24 cellular contexts compared by ENCODE assay signal in genomic region chr5:28947865-28948264, GRCh38.
DNase-seq lines count a peak whose midpoint lies in the region; ATAC-seq, FAIRE-seq and TF ChIP-seq lines count a peak whose summit lies in the region.
"Had no signal": no experiment of that assay in that cellular context is flagged by ENCODE, and none has a peak within 500 bp of the region (broad histone marks: within the 10 kb centered on the region; RNA-seq: fewer than 3 reads in every experiment).

No MANE protein-coding gene starts in this region.

- POLR2A ChIA-PET in HepG2 (lab: Yijun Ruan, JAX) = no interaction called here

- CTCF ChIA-PET in HepG2 (lab: Yijun Ruan, JAX; ENCODE audit: low intra/inter-chr PET ratio, low total read pairs) = no interaction called here

- no peak for TF ChIP-seq POLR2A in HepG2 (IDR thresholded peaks at IDR 0.05; ENCODE audit: insufficient read depth in 1 of 2, low read depth in 2 of 2, low read length in 2 of 2)
- TF ChIP-seq POLR2A in right lobe of liver (IDR thresholded peaks at IDR 0.05) = no peak

- no peaks in the 10 kb centered on the region for H3K79me2 ChIP-seq in HepG2 (ENCODE audit: insufficient read depth, low read length)
- no peaks in the 10 kb centered on the region for H3K79me2 ChIP-seq in SU-DHL-6 (ENCODE audit: insufficient read depth, low read length)

- no peaks in the 10 kb centered on the region for H4K20me1 ChIP-seq in HepG2 (ENCODE audit: insufficient read depth, low read length)
- H4K20me1 ChIP-seq in SU-DHL-6 (ENCODE audit: low read depth, low read length) = no peaks in the 10 kb centered on the region
- H4K20me1 ChIP-seq: BLaER1 had no signal

- intact Hi-C loops in HepG2 (cut with micrococcal nuclease; ENCODE audit: unreplicated experiment) (no loop called here), right lobe of liver (cut with DNase I) (no loop called here)

- H3K4me2 ChIP-seq in HepG2 (ENCODE audit: low read depth, low read length) (no peak overlapping the region), SU-DHL-6 (ENCODE audit: low read depth, low read length, poor library complexity, severe bottlenecking) (no peak overlapping the region)
- H3K4me2 ChIP-seq: BLaER1 had no signal

- H3K4me1 ChIP-seq in HepG2 (ENCODE audit: insufficient read depth, low read length) = no peaks in the 10 kb centered on the region
- H3K4me1 ChIP-seq in right lobe of liver = no peaks in the 10 kb centered on the region
- H3K4me1 ChIP-seq: BE2C, BLaER1 had no signal

- H3K9ac ChIP-seq in HepG2 (ENCODE audit: insufficient read depth, low read depth, low read length) (no peak overlapping the region), SU-DHL-6 (ENCODE audit: low read length) (no peak overlapping the region)
- H3K9ac ChIP-seq: BLaER1 had no signal

- H3K9me2 ChIP-seq in SU-DHL-6 (replicated peaks; ENCODE audit: insufficient read depth, low read length) = no peaks in the 10 kb centered on the region

- no peaks in the 10 kb centered on the region for H3F3A ChIP-seq in SU-DHL-6 (ENCODE audit: insufficient read depth)

- H3K27ac ChIP-seq in HepG2 (ENCODE audit: extremely low read length, insufficient read depth, low read length) (no peak overlapping the region), right lobe of liver (no peak overlapping the region), SU-DHL-6 (ENCODE audit: low read depth, low read length) (no peak overlapping the region)
- H3K27ac ChIP-seq: 22Rv1, BLaER1 had no signal

- in situ Hi-C loops in HepG2 (cut with HindIII; ENCODE audit: extremely low pct_ligation_motif_present, low pct_unique_long_range_greater_than_20kb) = no loop called here

- H3K27me3 ChIP-seq in HepG2 (ENCODE audit: control insufficient read depth in 1 of 2, insufficient read depth in 2 of 2, low read length in 2 of 2) (no peaks in the 10 kb centered on the region), right lobe of liver (no peaks in the 10 kb centered on the region), SU-DHL-6 (ENCODE audit: low read length) (no peaks in the 10 kb centered on the region)
- H3K27me3 ChIP-seq: BE2C, BLaER1 had no signal

- TF ChIP-seq EP300 in HepG2 (IDR thresholded peaks at IDR 0.05; ENCODE audit: low read depth in 2 of 2, low read length in 2 of 2) = no peak
- TF ChIP-seq EP300 in HepG2 (CRISPR knock-in tag; IDR thresholded peaks at IDR 0.05; ENCODE audit: borderline replicate concordance) = no peak

- WGBS in HepG2 (ENCODE audit: low lambda C conversion rate) = 4% methylated on average over 2 of the region's 2 CpGs
- WGBS in right lobe of liver (ENCODE audit: insufficient coverage, low coverage, low lambda C conversion rate, missing lambda C conversion rate) = 46% methylated on average over 2 of the region's 2 CpGs

- no peak for TF ChIP-seq RAD21 in HepG2 (CRISPR knock-in tag; IDR thresholded peaks at IDR 0.05)

- BruUV-seq in HepG2 (replicated peaks; lab: Mats Ljungman, UMichigan) = no TSS peak

- DNase-seq in HepG2 (ENCODE audit: low spot score) (no peak), right lobe of liver (no peak), OCI-M2 (lab: John Stamatoyannopoulos, UW; ENCODE audit: unreplicated experiment) (no peak), ecto neural progenitor cell (ENCODE audit: low spot score) (no peak)
- DNase-seq: ACHN; BE2C; C1 segment of cervical spinal cord; CD4-positive, alpha-beta memory T cell; CD4-positive, CD25-positive, alpha-beta regulatory T cell; CD8-positive, alpha-beta memory T cell; COR-L47; DMS 273 treated with DMSO at 0.1 percent for 48 hours; DMS153; DMS53; DMS79; DND-41; EL; GDM1 had no signal

- H2AFZ ChIP-seq in HepG2 (ENCODE audit: low read length) (no peak overlapping the region), SU-DHL-6 (ENCODE audit: low read depth, low read length, severe bottlenecking) (peak overlapping the region; percentile 51)

- FAIRE-seq in HepG2 (lab: Jason Lieb, UNC) = no peak
- FAIRE-seq: GM12878, GM12892, GM18507 had no signal

- ATAC-seq in HepG2 = no peak
- ATAC-seq in right lobe of liver = no peak
- ATAC-seq: GM12878 had no signal

- H3K9me3 ChIP-seq in HepG2 (ENCODE audit: low read length) (no peaks in the 10 kb centered on the region), right lobe of liver (no peaks in the 10 kb centered on the region), SU-DHL-6 (ENCODE audit: insufficient read depth, low read length) (no peaks in the 10 kb centered on the region)
- H3K9me3 ChIP-seq: BE2C, BLaER1 had no signal

- H3K4me3 ChIP-seq in HepG2 (replicated peaks in 1 of 3; ENCODE audit: insufficient read depth in 1 of 3, low read depth in 2 of 3, low read length in 3 of 3) (no peak overlapping the region), right lobe of liver (no peak overlapping the region), SU-DHL-6 (ENCODE audit: insufficient read depth, low read length, poor library complexity, severe bottlenecking) (no peak overlapping the region)
- H3K4me3 ChIP-seq: BLaER1, GM12878 had no signal

- H3K36me3 ChIP-seq in HepG2 (replicated peaks in 1 of 2; ENCODE audit: control insufficient read depth in 1 of 2, insufficient read depth in 2 of 2, low read length in 2 of 2) (no peaks in the 10 kb centered on the region), right lobe of liver (no peaks in the 10 kb centered on the region), SU-DHL-6 (ENCODE audit: low read length) (no peaks in the 10 kb centered on the region)
- H3K36me3 ChIP-seq: BE2C, BLaER1 had no signal

- TF ChIP-seq CTCF in HepG2 (CRISPR knock-in tag; IDR thresholded peaks at IDR 0.05) = no peak
- no peak for TF ChIP-seq CTCF in right lobe of liver (IDR thresholded peaks at IDR 0.05)
- no peak for TF ChIP-seq CTCF in SU-DHL-6 (IDR thresholded peaks at IDR 0.05; ENCODE audit: insufficient read depth, low read length, poor library complexity, severe bottlenecking)

TF ChIP-seq in HepG2, 621 proteins besides CTCF, POLR2A, EP300 and RAD21:
- TF ChIP-seq MEIS2 (CRISPR knock-in tag; IDR thresholded peaks at IDR 0.05) = no peak
- TF ChIP-seq MAFK (conservative IDR thresholded peaks at IDR 0.05 in 1 of 2, IDR thresholded peaks at IDR 0.05 in 1 of 2; ENCODE audit: low read length in 2 of 2) = peak in 1 of 2 experiments; percentile 69; a peak in 2 of 4 replicates
- TF ChIP-seq MAFF (IDR thresholded peaks at IDR 0.05; ENCODE audit: low read depth, low read length) = peak; percentile 33; the same call in 1 of the 2 replicates
- TF ChIP-seq, protein P1, sequence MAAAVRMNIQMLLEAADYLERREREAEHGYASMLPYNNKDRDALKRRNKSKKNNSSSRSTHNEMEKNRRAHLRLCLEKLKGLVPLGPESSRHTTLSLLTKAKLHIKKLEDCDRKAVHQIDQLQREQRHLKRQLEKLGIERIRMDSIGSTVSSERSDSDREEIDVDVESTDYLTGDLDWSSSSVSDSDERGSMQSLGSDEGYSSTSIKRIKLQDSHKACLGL (CRISPR knock-in tag; IDR thresholded peaks at IDR 0.05) = no peak
